In the genomic region with DNA sequence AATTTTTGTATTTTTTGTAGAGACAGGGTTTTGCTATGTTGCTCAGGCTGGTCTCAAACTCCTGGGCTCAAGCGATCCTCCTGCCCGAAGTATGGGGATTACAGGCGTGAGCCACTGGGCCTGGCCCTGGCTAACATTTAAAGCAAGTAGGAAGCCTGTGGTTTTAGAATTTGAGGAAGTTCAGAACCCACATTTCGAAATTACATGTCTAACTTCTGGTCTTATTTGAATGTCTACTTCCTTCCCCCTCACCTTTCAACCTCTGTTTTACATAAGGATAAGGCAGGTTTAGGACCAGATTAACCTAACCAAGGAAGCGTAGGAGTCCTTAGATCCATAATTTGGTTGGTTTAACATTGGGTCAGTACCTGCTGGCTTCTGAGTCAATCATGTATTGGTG, we compare ENCODE assay signal across 9 cellular contexts.
DNase-seq lines count a peak whose midpoint lies in the region; ATAC-seq, FAIRE-seq and TF ChIP-seq lines count a peak whose summit lies in the region.
"Had no signal": no experiment of that assay in that cellular context is flagged by ENCODE, and none has a peak within 500 bp of the region (broad histone marks: within the 10 kb centered on the region; RNA-seq: fewer than 3 reads in every experiment).

No MANE protein-coding gene starts in this region.

- FAIRE-seq in GM18507 (lab: Jason Lieb, UNC) (peak; percentile 95), GM12878 (lab: Jason Lieb, UNC) (peak; percentile 76)

- in situ Hi-C loops in GM12878 (cut with MboI) = no loop called here
- in situ Hi-C loops in mammary epithelial cell (cut with MboI; ENCODE audit: low sequenced_read_pairs in 2 of 2) = loop anchor here in 1 of 2 donors (25.0 kb wide), 1 partner anchor 1182 kb away; no protein-coding TSS in a partner anchor

- SMC1A ChIA-PET in GM12878 (lab: Charles Lee; ENCODE audit: uncharacterized antibody, unreplicated experiment) = interaction anchor here (0.5 to 1.7 kb wide), 3 partner anchors 9 to 175 kb away, joined by 3 to 5 read pairs (median 4); no protein-coding TSS in a partner anchor

- RAD21 ChIA-PET in GM12878 (lab: Charles Lee; ENCODE audit: unreplicated experiment) = no interaction called here

- no peak overlapping the region for H3K27ac ChIP-seq in GM12878 (ENCODE audit: control insufficient read depth, insufficient read depth)
- no peak overlapping the region for H3K27ac ChIP-seq in mammary epithelial cell (ENCODE audit: insufficient read depth, low read depth, low read length)

- TF ChIP-seq CTCF in GM12878 (IDR thresholded peaks at IDR 0.05 in 2 of 3, conservative IDR thresholded peaks at IDR 0.05 in 1 of 3; ENCODE audit: control insufficient read depth in 2 of 3, extremely low read depth in 1 of 3, insufficient read depth in 1 of 3, low read depth in 3 of 3, low read length in 3 of 3) (no peak), mammary epithelial cell (conservative IDR thresholded peaks at IDR 0.05 in 1 of 2, IDR thresholded peaks at IDR 0.05 in 1 of 2; ENCODE audit: extremely low read depth in 1 of 2, insufficient read depth in 1 of 2, low read depth in 1 of 2, low read length in 2 of 2) (no peak)

- POLR2A ChIA-PET in GM12878 (lab: Charles Lee) = no interaction called here

- intact Hi-C loops in GM12878 (cut with micrococcal nuclease; ENCODE audit: unreplicated experiment) = no loop called here
- intact Hi-C loops in mammary epithelial cell (cut with micrococcal nuclease) = no loop called here

- H3K36me3 ChIP-seq in GM12878 (ENCODE audit: control insufficient read depth in 2 of 2, insufficient read depth in 2 of 2, low read length in 1 of 2) (no peaks in the 10 kb centered on the region), mammary epithelial cell (ENCODE audit: insufficient read depth, low read length) (no peaks in the 10 kb centered on the region)

- TF ChIP-seq POLR2A in GM12878 (IDR thresholded peaks at IDR 0.05; ENCODE audit: low read depth, low read length) = no peak

- BruUV-seq in GM12878 (replicated peaks; lab: Mats Ljungman, UMichigan) (no TSS peak), mammary epithelial cell (replicated peaks; lab: Mats Ljungman, UMichigan) (no TSS peak)

- no peak overlapping the region for H3K9ac ChIP-seq in GM12878 (ENCODE audit: control insufficient read depth, insufficient read depth, low read length)
- no peak overlapping the region for H3K9ac ChIP-seq in mammary epithelial cell (ENCODE audit: insufficient read depth, low read length)

- H3K4me1 ChIP-seq in GM12878 (ENCODE audit: control insufficient read depth, insufficient read depth, low read length) (peaks cover 19% of the 10 kb centered on the region), mammary epithelial cell (ENCODE audit: insufficient read depth, low read length) (no peaks in the 10 kb centered on the region)

- no peaks in the 10 kb centered on the region for H4K20me1 ChIP-seq in GM12878 (ENCODE audit: control insufficient read depth, insufficient read depth)
- no peaks in the 10 kb centered on the region for H4K20me1 ChIP-seq in mammary epithelial cell (ENCODE audit: insufficient read depth, low read length)

- CTCF ChIA-PET in GM12878 (lab: Yijun Ruan, JAX) (interaction anchor here (1.0 kb wide), 1 partner anchor 14 kb away, joined by 3 read pairs; no protein-coding TSS in a partner anchor), mammary epithelial cell (lab: Charles Lee; ENCODE audit: low non-redundant PET) (no interaction called here)

- TF ChIP-seq EP300 in GM12878 (IDR thresholded peaks at IDR 0.05; ENCODE audit: borderline replicate concordance in 1 of 2, control insufficient read depth in 1 of 2, low read depth in 2 of 2, low read length in 2 of 2) = no peak

- peak; percentile 87 for ATAC-seq in GM21619 (IDR thresholded peaks at IDR 0.05; ENCODE audit: unreplicated experiment)
- peak; percentile 89 for ATAC-seq in HG03460 (IDR thresholded peaks at IDR 0.05; ENCODE audit: unreplicated experiment)
- peak; percentile 82 for ATAC-seq in GM12878
- ATAC-seq: naive thymus-derived CD8-positive, alpha-beta T cell had no signal

- WGBS in GM12878 (ENCODE audit: insufficient coverage, insufficient replicate concordance, low lambda C conversion rate, missing lambda C conversion rate) = 4% methylated on average over 5 of the region's 5 CpGs
- 79% methylated on average over 5 of the region's 5 CpGs for WGBS in mammary epithelial cell (ENCODE audit: low coverage, missing lambda C conversion rate)

- H3K4me2 ChIP-seq in GM12878 (ENCODE audit: control insufficient read depth, insufficient read depth) (peak overlapping the region; percentile 39; the same call in 1 of the 2 replicates), mammary epithelial cell (ENCODE audit: insufficient read depth, low read depth, low read length) (no peak overlapping the region)

- H2AFZ ChIP-seq in GM12878 (ENCODE audit: control insufficient read depth, low read depth, low read length) (no peak overlapping the region), mammary epithelial cell (ENCODE audit: low read depth, low read length) (no peak overlapping the region)

- H3K4me3 ChIP-seq in GM12878 (no peak overlapping the region), mammary epithelial cell (replicated peaks in 1 of 3; ENCODE audit: insufficient read depth in 1 of 3, low read depth in 2 of 3, low read length in 3 of 3) (no peak overlapping the region)

- H3K27me3 ChIP-seq in GM12878 (replicated peaks in 1 of 2; ENCODE audit: control insufficient read depth in 2 of 2, insufficient read depth in 2 of 2, low read length in 1 of 2) = peaks cover 0 to 1% of the 10 kb centered on the region in 2 experiments; a peak in 1 of 4 replicates
- H3K27me3 ChIP-seq in mammary epithelial cell (ENCODE audit: insufficient read depth, low read length) = peaks cover 11% of the 10 kb centered on the region

- no peak for TF ChIP-seq RAD21 in GM12878 (IDR thresholded peaks at IDR 0.05; ENCODE audit: insufficient read depth, low read depth, low read length)

- H3K9me3 ChIP-seq in GM12878 (replicated peaks; ENCODE audit: control insufficient read depth, insufficient read depth, low read length) (no peaks in the 10 kb centered on the region; the same call in 2 of the 3 replicates), mammary epithelial cell (replicated peaks; ENCODE audit: insufficient read depth, low read length) (no peaks in the 10 kb centered on the region)

- H3K79me2 ChIP-seq in GM12878 (ENCODE audit: control insufficient read depth, insufficient read depth, low read length) = no peaks in the 10 kb centered on the region
- H3K79me2 ChIP-seq in mammary epithelial cell (ENCODE audit: insufficient read depth, low read length) = no peaks in the 10 kb centered on the region

- peak; percentile 50 for DNase-seq in GM18507 (ENCODE audit: extremely low spot score, insufficient read length, low read depth)
- peak; percentile 38 for DNase-seq in GM12878 (ENCODE audit: low read depth, low spot score)
- no peak for DNase-seq in mammary epithelial cell
- no peak for DNase-seq in cerebellar nuclear complex (lab: John Stamatoyannopoulos, UW)
- DNase-seq in effector CD8-positive, alpha-beta T cell (lab: John Stamatoyannopoulos, UW) = no peak
- no peak for DNase-seq in HK-2 (ENCODE audit: unreplicated experiment)

- dilution Hi-C loops in mammary epithelial cell (cut with HindIII; ENCODE audit: low sequenced_read_pairs) = no loop called here

TF ChIP-seq in GM12878, 131 proteins besides CTCF, POLR2A, EP300 and RAD21 (continues in another document):
- TF ChIP-seq RBBP5 (conservative IDR thresholded peaks at IDR 0.05) (no peak), ZNF622 (IDR thresholded peaks at IDR 0.05) (no peak), NFIC (IDR thresholded peaks at IDR 0.05; ENCODE audit: low read depth, low read length) (peak; percentile 55; the same call in 1 of the 2 replicates), SMARCA5 (IDR thresholded peaks at IDR 0.05) (no peak), WRNIP1 (IDR thresholded peaks at IDR 0.05; ENCODE audit: borderline replicate concordance, low read depth, low read length) (no peak), ZSCAN29 (IDR thresholded peaks at IDR 0.05) (no peak), TCF12 (IDR thresholded peaks at IDR 0.05; ENCODE audit: low read depth, low read length) (no peak), ZNF384 (IDR thresholded peaks at IDR 0.05; ENCODE audit: borderline replicate concordance, low read depth, low read length) (no peak), IKZF1 (conservative IDR thresholded peaks at IDR 0.05) (peak; percentile 59), NR2C2 (IDR thresholded peaks at IDR 0.05; ENCODE audit: borderline replicate concordance, control insufficient read depth, insufficient read length, low read depth) (no peak), YY1 (IDR thresholded peaks at IDR 0.05; ENCODE audit: low read depth, low read length) (no peak), MTA2 (IDR thresholded peaks at IDR 0.05; ENCODE audit: low read depth) (no peak), KAT2A (conservative IDR thresholded peaks at IDR 0.05; ENCODE audit: control insufficient read depth, low read depth, low read length) (no peak), TBL1XR1 (IDR thresholded peaks at IDR 0.05; ENCODE audit: low read depth, low read length) (no peak), RUNX3 (IDR thresholded peaks at IDR 0.05; ENCODE audit: low read length) (peak; percentile 85), STAT1 (conservative IDR thresholded peaks at IDR 0.05) (no peak)
- TF ChIP-seq, protein P1, sequence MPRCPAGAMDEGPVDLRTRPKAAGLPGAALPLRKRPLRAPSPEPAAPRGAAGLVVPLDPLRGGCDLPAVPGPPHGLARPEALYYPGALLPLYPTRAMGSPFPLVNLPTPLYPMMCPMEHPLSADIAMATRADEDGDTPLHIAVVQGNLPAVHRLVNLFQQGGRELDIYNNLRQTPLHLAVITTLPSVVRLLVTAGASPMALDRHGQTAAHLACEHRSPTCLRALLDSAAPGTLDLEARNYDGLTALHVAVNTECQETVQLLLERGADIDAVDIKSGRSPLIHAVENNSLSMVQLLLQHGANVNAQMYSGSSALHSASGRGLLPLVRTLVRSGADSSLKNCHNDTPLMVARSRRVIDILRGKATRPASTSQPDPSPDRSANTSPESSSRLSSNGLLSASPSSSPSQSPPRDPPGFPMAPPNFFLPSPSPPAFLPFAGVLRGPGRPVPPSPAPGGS (IDR thresholded peaks at IDR 0.05; ENCODE audit: borderline replicate concordance, insufficient read depth, low read depth, low read length, poor library complexity, severe bottlenecking) = no peak

Comparison
In these comparisons a context has a peak if more than half of its experiments do, and no peak if none do; other contexts are left out.
1. DNase-seq: peak in GM18507 (single experiment) and GM12878 (single experiment); none in mammary epithelial cell (single experiment), cerebellar nuclear complex (0 of 2), effector CD8-positive, alpha-beta T cell (single experiment) and HK-2 (single experiment).
2. Peak in every context shown above with its lines, with median percentiles within 50 percentile points of each other: ATAC-seq.